3 cellular contexts compared by ENCODE assay signal in the genomic region with DNA sequence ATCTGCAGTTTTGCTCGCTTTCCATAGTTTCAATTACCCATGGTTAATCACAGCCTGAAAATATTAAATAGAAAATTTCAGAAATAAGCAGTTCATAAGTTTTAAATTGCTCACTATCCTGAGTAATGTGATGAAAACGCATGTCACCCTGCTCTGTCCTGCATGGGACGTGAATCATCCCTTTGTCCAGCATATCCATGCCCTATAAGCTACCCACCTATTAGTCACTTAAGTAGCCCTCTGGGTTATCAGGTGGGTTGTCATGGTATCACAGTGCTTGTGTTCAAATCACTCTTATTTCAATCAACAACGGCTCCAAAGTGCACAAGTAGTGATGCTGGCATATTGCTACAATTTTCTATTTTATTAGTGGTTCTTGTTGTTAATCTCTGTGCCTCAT.
A peak's percentile ranks its signal among the peaks of the same experiment; 100 is the strongest.
DNase-seq lines count a peak whose midpoint lies in the region; ATAC-seq and TF ChIP-seq lines count a peak whose summit lies in the region.
"Not testable (repeated sequence)": the region's sequence is repeated elsewhere in the genome, so short reads cannot be mapped to it uniquely, and the experiment has no call there.

No MANE protein-coding gene starts in this region.

- H3K27ac ChIP-seq in PC-3 (ENCODE audit: low read length); RWPE2 (ENCODE audit: poor library complexity, severe bottlenecking); foreskin keratinocyte: not testable (repeated sequence)

- not testable (repeated sequence) for H3K4me1 ChIP-seq in PC-3 (ENCODE audit: insufficient read depth, low read length); RWPE2 (ENCODE audit: insufficient read depth, poor library complexity, severe bottlenecking); foreskin keratinocyte

- ATAC-seq in PC-3: peak; percentile 71
- ATAC-seq in RWPE2 (ENCODE audit: low read depth): peak; percentile 67
- ATAC-seq in foreskin keratinocyte: peak; percentile 41

- not testable (repeated sequence) for DNase-seq in PC-3; RWPE2 (ENCODE audit: low spot score); foreskin keratinocyte

- not testable (repeated sequence) for H2AFZ ChIP-seq in PC-3 (ENCODE audit: low read length)

- POLR2A ChIA-PET in PC-3 (lab: Charles Lee; ENCODE audit: unreplicated experiment): not testable (repeated sequence)

- not testable (repeated sequence) for H3K9ac ChIP-seq in PC-3 (ENCODE audit: low read length)

- H4K20me1 ChIP-seq in PC-3 (ENCODE audit: low read length): not testable (repeated sequence)

- H3K36me3 ChIP-seq in PC-3 (ENCODE audit: low read depth, low read length); RWPE2 (ENCODE audit: low read depth): not testable (repeated sequence)

- not testable (repeated sequence) for H3K27me3 ChIP-seq in PC-3 (ENCODE audit: low read length); RWPE2 (ENCODE audit: insufficient read depth, poor library complexity, severe bottlenecking); foreskin keratinocyte

- not testable (repeated sequence) for TF ChIP-seq CTCF in PC-3 (conservative IDR thresholded peaks at IDR 0.05; ENCODE audit: low read depth, low read length); RWPE2 (IDR thresholded peaks at IDR 0.05; ENCODE audit: poor library complexity, severe bottlenecking); foreskin keratinocyte (conservative IDR thresholded peaks at IDR 0.05)

- BruUV-seq in PC-3 (replicated peaks; lab: Mats Ljungman, UMichigan): not testable (repeated sequence)

- not testable (repeated sequence) for H3K4me2 ChIP-seq in PC-3 (ENCODE audit: low read length)

- CTCF ChIA-PET in PC-3 (lab: Charles Lee): not testable (repeated sequence)

- not testable (repeated sequence) for H3K9me2 ChIP-seq in PC-3 (replicated peaks; ENCODE audit: low read length)

- H3K79me2 ChIP-seq in PC-3 (ENCODE audit: low read length): not testable (repeated sequence)

- not testable (repeated sequence) for H3K4me3 ChIP-seq in PC-3 (ENCODE audit: low read length); RWPE2 (ENCODE audit: severe bottlenecking)

- not testable (repeated sequence) for H3F3A ChIP-seq in PC-3 (ENCODE audit: low read length, unreplicated experiment)

- not testable (repeated sequence) for H3K9me3 ChIP-seq in PC-3 (ENCODE audit: low read length); RWPE2 (ENCODE audit: severe bottlenecking)

- intact Hi-C loops in PC-3 (cut with micrococcal nuclease): not testable (repeated sequence)
